ENCODE assay signal across 1 cellular context in genomic region chr5:57937501-57937900, GRCh38.
TF ChIP-seq lines count a peak whose summit lies in the region.

No MANE protein-coding gene starts in this region.

TF ChIP-seq in SK-N-SH treated with all-trans-retinoic acid at 6 μM for 48 hours, 23 proteins besides CTCF, POLR2A, EP300 and RAD21 (continued from another document):
- TF ChIP-seq TSHZ2 (CRISPR knock-in tag; IDR thresholded peaks at IDR 0.05) (no peak), ZC3H10 (CRISPR knock-in tag; IDR thresholded peaks at IDR 0.05) (no peak), CSRNP3 (CRISPR knock-in tag; IDR thresholded peaks at IDR 0.05) (no peak), POU6F1 (CRISPR knock-in tag; IDR thresholded peaks at IDR 0.05; ENCODE audit: borderline replicate concordance, low read depth) (no peak), BACH2 (CRISPR knock-in tag; IDR thresholded peaks at IDR 0.05; ENCODE audit: borderline replicate concordance) (no peak)
